ENCODE assay signal across 8 cellular contexts in genomic region chr13:41059466-41059865, GRCh38. TPM values are rescaled to one million over a fixed set of nuclear protein-coding genes. Genes with fewer than 3 reads are reported as not detected.
DNase-seq lines count a peak whose midpoint lies in the region; ATAC-seq and TF ChIP-seq lines count a peak whose summit lies in the region.

No MANE protein-coding gene starts in this region.

- H4K5ac ChIP-seq in mesendoderm (ENCODE audit: low read length) = no peak overlapping the region

- no peak overlapping the region for H2BK5ac ChIP-seq in mesendoderm (ENCODE audit: low read length)

- CTCF ChIA-PET in Caco-2 (lab: Charles Lee) = no interaction called here

- peak overlapping the region; percentile 97 for H3K56ac ChIP-seq in mesendoderm (ENCODE audit: low read length)

- no peak overlapping the region for H2BK15ac ChIP-seq in mesendoderm (replicated peaks; ENCODE audit: low read depth)

- H3K9me3 Mint-ChIP-seq in Caco-2 (ENCODE audit: unreplicated experiment) = no peaks in the 10 kb centered on the region

- H3K79me1 ChIP-seq in mesendoderm (ENCODE audit: low read length) = peaks cover 8% of the 10 kb centered on the region

- peaks cover 2% of the 10 kb centered on the region; the same call in 1 of the 2 replicates for H3K36me3 ChIP-seq in Caco-2 (ENCODE audit: control insufficient read depth, insufficient read depth, low read length)
- H3K36me3 ChIP-seq in breast epithelium = no peaks in the 10 kb centered on the region
- H3K36me3 ChIP-seq in mesendoderm (ENCODE audit: control insufficient read depth, insufficient read depth, low read length) = no peaks in the 10 kb centered on the region
- H3K36me3 ChIP-seq in aorta (ENCODE audit: control insufficient read depth in 1 of 2, insufficient read depth in 2 of 2, low read length in 1 of 2) = no peaks in the 10 kb centered on the region

- H3K4me1 ChIP-seq in Caco-2 (peaks cover 62% of the 10 kb centered on the region), breast epithelium (peaks cover 0 to 11% of the 10 kb centered on the region in 2 donors), mesendoderm (ENCODE audit: control insufficient read depth, low read depth, low read length) (peaks cover 3% of the 10 kb centered on the region), aorta (ENCODE audit: control insufficient read depth in 1 of 2, insufficient read depth in 2 of 2, low read length in 2 of 2) (peaks cover 1 to 9% of the 10 kb centered on the region in 2 donors)

- DNase-seq in Caco-2 (no peak), NCI-H128 (lab: John Stamatoyannopoulos, UW; ENCODE audit: unreplicated experiment) (peak; percentile 11), breast epithelium (ENCODE audit: low spot score in 2 of 2) (no peak), mesendoderm (no peak), aorta (no peak), NCI-H2227 (lab: John Stamatoyannopoulos, UW; ENCODE audit: unreplicated experiment) (no peak), HK-2 (ENCODE audit: unreplicated experiment) (no peak)

- H3K4me1 Mint-ChIP-seq in Caco-2 (ENCODE audit: low read depth, unreplicated experiment) = peaks cover 53% of the 10 kb centered on the region

- H3K27ac ChIP-seq in breast epithelium (peak overlapping the region; percentile 96 to 99), mesendoderm (ENCODE audit: low read depth, low read length) (peak overlapping the region; percentile 94), aorta (ENCODE audit: low read depth in 1 of 2, low read length in 2 of 2) (peak overlapping the region in 1 of 2 donors; percentile 96)

- ATAC-seq in aorta (ENCODE audit: low FRiP score) (no peak), GM21723 (IDR thresholded peaks at IDR 0.05; ENCODE audit: unreplicated experiment) (no peak)

- no peak overlapping the region for H3K4ac ChIP-seq in mesendoderm (ENCODE audit: low read depth, low read length)

- H3K4me3 ChIP-seq in Caco-2 (ENCODE audit: low read depth, low read length) = peak overlapping the region; percentile 76
- H3K4me3 ChIP-seq in breast epithelium = peak overlapping the region; percentile 64 to 88 (median 84)
- peak overlapping the region; percentile 59 for H3K4me3 ChIP-seq in mesendoderm (ENCODE audit: low read length)
- H3K4me3 ChIP-seq in aorta (ENCODE audit: low read length in 2 of 2) = peak overlapping the region; percentile 36 to 97

- no peak overlapping the region for H3K23ac ChIP-seq in mesendoderm (ENCODE audit: low read length)

- no peak overlapping the region for H2BK120ac ChIP-seq in mesendoderm (ENCODE audit: low read depth, low read length)

- H3K9me3 ChIP-seq in Caco-2 (no peaks in the 10 kb centered on the region), breast epithelium (no peaks in the 10 kb centered on the region), aorta (ENCODE audit: control insufficient read depth, low read length) (no peaks in the 10 kb centered on the region)

- peak overlapping the region; percentile 95 for H3K4me3 Mint-ChIP-seq in Caco-2 (ENCODE audit: unreplicated experiment)

- peak overlapping the region; percentile 57 for H3K4me2 ChIP-seq in mesendoderm (ENCODE audit: low read length)

- H3K27me3 Mint-ChIP-seq in Caco-2 (ENCODE audit: insufficient read depth, unreplicated experiment) = no peaks in the 10 kb centered on the region

- peaks cover 69% of the 10 kb centered on the region for H3K36me3 Mint-ChIP-seq in Caco-2 (ENCODE audit: insufficient read depth, unreplicated experiment)

- TF ChIP-seq CTCF in Caco-2 (IDR thresholded peaks at IDR 0.05; ENCODE audit: insufficient read depth in 1 of 2, low read depth in 1 of 2, low read length in 1 of 2, severe bottlenecking in 1 of 2, unreplicated experiment in 1 of 2) = no peak
- no peak for TF ChIP-seq CTCF in breast epithelium (IDR thresholded peaks at IDR 0.05)

- peak overlapping the region; percentile 97 for H3K9ac ChIP-seq in mesendoderm (ENCODE audit: low read length)

- H3K27me3 ChIP-seq in Caco-2 (replicated peaks; ENCODE audit: control insufficient read depth, insufficient read depth, low read length) = no peaks in the 10 kb centered on the region
- no peaks in the 10 kb centered on the region for H3K27me3 ChIP-seq in breast epithelium
- H3K27me3 ChIP-seq in mesendoderm (ENCODE audit: insufficient read depth, low read length, poor library complexity) = no peaks in the 10 kb centered on the region
- H3K27me3 ChIP-seq in aorta (ENCODE audit: control insufficient read depth in 1 of 2, insufficient read depth in 2 of 2, low read length in 1 of 2) = no peaks in the 10 kb centered on the region

- POLR2A ChIA-PET in Caco-2 (lab: Charles Lee) = interaction anchor here (0.5 to 1.8 kb wide), 2 partner anchors 137 to 138 kb away, joined by 8 to 11 read pairs; no protein-coding TSS in a partner anchor

- no TSS peak for BruUV-seq in Caco-2 (replicated peaks; lab: Mats Ljungman, UMichigan)

- H2AK5ac ChIP-seq in mesendoderm (ENCODE audit: low read length) = no peak overlapping the region

- H3K79me2 ChIP-seq in mesendoderm (ENCODE audit: control insufficient read depth, insufficient read depth, low read length) = peaks cover 4% of the 10 kb centered on the region

- no peak overlapping the region for H4K8ac ChIP-seq in mesendoderm (ENCODE audit: low read depth, low read length)

- H3K27ac Mint-ChIP-seq in Caco-2 (ENCODE audit: unreplicated experiment) = peak overlapping the region; percentile 99

- intact Hi-C loops in Caco-2 (cut with micrococcal nuclease; ENCODE audit: unreplicated experiment) = no loop called here
- intact Hi-C loops in breast epithelium (cut with DNase I; ENCODE audit: low total_unique reads) = no loop called here
- intact Hi-C loops in aorta (cut with DNase I) = loop anchor here (5.0 to 10.0 kb wide), 3 partner anchors 75 to 135 kb away; partner anchors contain the start of gene KBTBD7 (in 1 of the 2)

- H3K18ac ChIP-seq in mesendoderm (ENCODE audit: low read length) = peak overlapping the region; percentile 30

- no peak for TF ChIP-seq POLR2A in breast epithelium (IDR thresholded peaks at IDR 0.05)

- WGBS in mesendoderm (ENCODE audit: extremely low coverage, insufficient coverage, low lambda C conversion rate) = no CpG with 5 or more reads among the region's 6 CpGs
- WGBS in aorta, 2 donors = 2 to 6% methylated on average over 6 of the region's 6 CpGs

RNA-seq across cellular contexts. Expression of gene WBP4, which starts 1.8 kb away (rescaled TPM):
- 12.9 and 13.6 TPM in 2 replicates for total RNA-seq in Caco-2 (2022)
- total RNA-seq in breast epithelium = 10 to 100 TPM; 12.7 to 16.5 (median 13.1) TPM
- polyA plus RNA-seq in mesendoderm (2013, experiment 1 of 2) = 22.1 TPM
- polyA plus RNA-seq in mesendoderm (2013, experiment 2 of 2) = 23.0 TPM
- 10 to 100 TPM; 11.2 to 14.3 TPM for total RNA-seq in aorta
- 10 to 100 TPM in 1 of 2 donors, 1 to 10 TPM in 1; 9.9 to 17.9 TPM for polyA plus RNA-seq in aorta

RNA-seq across cellular contexts. Expression of gene ELF1, which starts 40.4 kb away (rescaled TPM):
- 108 and 116 TPM in 2 replicates for total RNA-seq in Caco-2 (2022)
- total RNA-seq in breast epithelium = 100 to 1,000 TPM; 101 to 138 (median 104) TPM
- 13.8 TPM for polyA plus RNA-seq in mesendoderm (2013, experiment 1 of 2)
- 14.7 TPM for polyA plus RNA-seq in mesendoderm (2013, experiment 2 of 2)
- total RNA-seq in aorta = 10 to 100 TPM; 71.6 to 77.0 TPM
- polyA plus RNA-seq in aorta = 10 to 100 TPM; 23.0 to 23.7 TPM

Comparison
In these comparisons a context has a peak if more than half of its experiments do, and no peak if none do; other contexts are left out.
1. intact Hi-C loops: an anchor here in aorta (5.0 to 10.0 kb wide); none called in Caco-2 and breast epithelium.